In the genomic region with DNA sequence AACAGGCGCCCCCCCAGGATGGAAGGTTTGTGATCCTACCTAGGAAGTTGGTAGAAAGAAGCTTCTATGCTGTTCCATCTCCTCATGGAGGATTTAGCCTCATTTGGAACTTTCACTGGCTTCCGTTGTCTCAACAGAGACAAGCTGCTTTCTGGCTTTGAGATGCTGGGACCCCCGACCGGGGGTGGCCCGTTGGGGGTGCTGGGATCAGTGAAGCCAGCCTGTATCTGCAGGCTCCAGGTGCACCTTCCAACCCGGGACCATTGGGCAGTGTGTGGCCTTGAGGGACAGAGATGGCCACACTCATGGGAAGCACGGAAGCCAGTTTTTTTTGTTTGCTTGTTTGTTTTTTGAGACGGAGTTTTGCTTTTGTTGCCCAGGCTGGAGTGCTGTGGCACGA, we compare ENCODE assay signal across 40 cellular contexts. TPM values are rescaled to one million over a fixed set of nuclear protein-coding genes. Genes with fewer than 3 reads are reported as not detected.
"Had no signal": no experiment of that assay in that cellular context is flagged by ENCODE, and none has a peak within 500 bp of the region (broad histone marks: within the 10 kb centered on the region; RNA-seq: fewer than 3 reads in every experiment).

No MANE protein-coding gene starts in this region.

- H3K4me1 ChIP-seq: adrenal gland, ascending aorta, breast epithelium had no signal

- H3K9me3 ChIP-seq: adrenal gland, ascending aorta, body of pancreas, breast epithelium had no signal

- H3K4me3 ChIP-seq: adrenal gland, ascending aorta, body of pancreas, breast epithelium, cardiac muscle cell had no signal

- H3K36me3 ChIP-seq: adrenal gland, ascending aorta, brain microvascular endothelial cell, breast epithelium, cardiac muscle cell had no signal

- H3K27me3 ChIP-seq: ascending aorta, body of pancreas, cardiac muscle cell had no signal

- DNase-seq: activated effector memory CD4-positive, alpha-beta T cell treated with anti-CD3 and anti-CD28 coated beads, Interleukin-2, amount 50 U/mL, for 16 hours; activated effector memory CD4-positive, alpha-beta T cell treated with Interleukin-2 at 50 U/mL for 16 hours; activated gamma-delta T cell; activated gamma-delta T cell treated with Interleukin-2 at 50 U/mL for 16 hours; activated naive CD4-positive, alpha-beta T cell; activated naive CD4-positive, alpha-beta T cell treated with anti-CD3 and anti-CD28 coated beads for 36 hours; activated naive CD4-positive, alpha-beta T cell treated with anti-CD3 and anti-CD28 coated beads, Interleukin-2, amount 10 ng/mL, durations not matched to agents 7 days and 5 days; activated naive CD4-positive, alpha-beta T cell treated with anti-CD3 and anti-CD28 coated beads, Interleukin-2, amount 50 U/mL, for 16 hours; activated naive CD4-positive, alpha-beta T cell treated with Interleukin-2 at 50 U/mL for 16 hours; activated naive CD8-positive, alpha-beta T cell treated with anti-CD3 and anti-CD28 coated beads for 36 hours; activated naive CD8-positive, alpha-beta T cell treated with anti-CD3 and anti-CD28 coated beads, Interleukin-2, amount 10 ng/mL, durations not matched to agents 7 days and 5 days; activated naive CD8-positive, alpha-beta T cell treated with anti-CD3 and anti-CD28 coated beads, Interleukin-2, amount 50 U/mL, for 24 hours; activated T-cell treated with anti-CD3 and anti-CD28 coated beads, Interleukin-2, amount 50 U/mL, for 1 hour; activated T-cell treated with anti-CD3 and anti-CD28 coated beads, Interleukin-2, amount 50 U/mL, for 24 hours; activated T-cell treated with anti-CD3 and anti-CD28 coated beads, Interleukin-2, amount 50 U/mL, for 4 hours; activated T-cell treated with anti-CD3 and anti-CD28 coated beads, Interleukin-2, amount 50 U/mL, for 48 hours; activated T-cell treated with anti-CD3 and anti-CD28 coated beads, Interleukin-2, amount 50 U/mL, for 72 hours; adrenal gland; amniotic stem cell; amygdala; anterior cingulate cortex; aorta; body of pancreas; brain microvascular endothelial cell; caudate nucleus; central memory CD4-positive, alpha-beta T cell; cerebellar nuclear complex had no signal

- H3K27ac ChIP-seq: adrenal gland, ascending aorta, body of pancreas, brain microvascular endothelial cell, breast epithelium, cardiac muscle cell had no signal

- ATAC-seq: activated naive CD4-positive, alpha-beta T cell treated with anti-CD3 and anti-CD28 coated beads, Interleukin-2, amount 50 U/mL, for 72 hours; activated naive CD8-positive, alpha-beta T cell treated with anti-CD3 and anti-CD28 coated beads, Interleukin-2, amount 50 U/mL, for 24 hours; activated T-cell treated with anti-CD3 and anti-CD28 coated beads, Interleukin-2, amount 50 U/mL, for 4 hours; activated T-cell treated with anti-CD3 and anti-CD28 coated beads, Interleukin-2, amount 50 U/mL, for 72 hours; activated T-helper 17 cell treated with anti-CD3 and anti-CD28 coated beads, Interleukin-2, amount 50 U/mL, for 72 hours; body of pancreas had no signal

RNA-seq across cellular contexts. Expression of a gene that starts 15.4 kb away (rescaled TPM):
- total RNA-seq: activated naive CD4-positive, alpha-beta T cell treated with anti-CD3 and anti-CD28 coated beads for 36 hours; activated naive CD4-positive, alpha-beta T cell treated with anti-CD3 and anti-CD28 coated beads, Interleukin-2, amount 50 U/mL, for 72 hours; activated naive CD8-positive, alpha-beta T cell treated with anti-CD3 and anti-CD28 coated beads for 36 hours; activated naive CD8-positive, alpha-beta T cell treated with anti-CD3 and anti-CD28 coated beads, Interleukin-2, amount 10 ng/mL, durations not matched to agents 7 days and 5 days; activated T-cell treated with anti-CD3 and anti-CD28 coated beads, Interleukin-2, amount 50 U/mL, for 4 hours; activated T-cell treated with anti-CD3 and anti-CD28 coated beads, Interleukin-2, amount 50 U/mL, for 72 hours; activated T-helper 1 cell treated with anti-CD3 and anti-CD28 coated beads, Interleukin-12 subunit alpha, Interleukin-12 subunit beta, Interleukin-2, Interleukin-4 antibody, amounts not matched to agents 30 ng/mL and 10 ng/mL and 1 ng/mL, durations not matched to agents 14 hours and 24 hours and 36 hours; activated T-helper 2 cell treated with anti-CD3 and anti-CD28 coated beads, Interferon-gamma antibody, Interleukin-2, Interleukin-4, amounts not matched to agents 10 μg/mL and 5 μg/mL and 100 μg/mL, durations not matched to agents 14 hours and 24 hours and 36 hours; ascending aorta; astrocyte; body of pancreas; breast epithelium; bronchial epithelial cell; cardiac muscle cell; cardiac septum; cerebellum; chondrocyte had no signal
- polyA plus RNA-seq: adipose tissue, aorta, cardiac muscle cell had no signal
